6 cellular contexts compared by ENCODE assay signal in the genomic region with DNA sequence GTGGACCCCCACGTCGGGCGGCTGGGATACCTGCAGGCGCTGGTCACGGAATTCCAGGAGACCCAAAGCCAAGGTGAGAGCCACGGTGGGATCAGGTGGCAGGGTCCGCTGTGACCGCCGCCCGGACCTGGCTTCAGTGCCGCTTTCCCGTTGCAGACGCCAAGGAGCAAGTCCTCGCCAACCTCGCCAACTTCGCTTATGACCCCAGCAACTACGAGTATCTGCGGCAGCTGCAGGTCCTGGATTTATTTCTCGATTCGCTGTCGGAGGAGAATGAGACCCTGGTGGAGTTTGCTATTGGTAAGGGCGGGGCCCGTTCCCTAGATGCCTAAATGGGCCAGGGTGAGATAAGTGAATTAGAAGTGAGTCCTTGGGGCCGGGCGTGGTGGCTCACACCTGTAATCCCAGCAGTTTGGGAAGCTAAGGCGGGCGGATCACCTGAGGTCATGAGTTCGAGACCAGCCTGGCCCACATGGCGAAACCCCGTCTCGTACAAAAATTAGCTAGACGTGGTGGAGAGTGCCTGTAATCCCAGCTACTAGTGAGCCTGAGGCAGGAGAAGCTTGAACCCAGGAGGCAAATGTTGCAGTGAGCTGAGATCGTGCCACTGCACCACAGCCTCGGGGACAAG. TPM values are rescaled to one million over a fixed set of nuclear protein-coding genes. Genes with fewer than 3 reads are reported as not detected.
DNase-seq lines count a peak whose midpoint lies in the region; ATAC-seq lines count a peak whose summit lies in the region.

No MANE protein-coding gene starts in this region.

- DNase-seq in ELF-1 (ENCODE audit: low read depth, low spot score) (peak; percentile 40), T-helper 17 cell (no peak), islet precursor cell (peak; percentile 69), AG08395 (ENCODE audit: low spot score) (no peak), A172 (ENCODE audit: low spot score) (no peak)

- H3K36me3 Mint-ChIP-seq in T-helper 17 cell (ENCODE audit: low read depth), result peaks cover 4% of the 10 kb centered on the region

- H3K4me3 Mint-ChIP-seq in T-helper 17 cell, result peak overlapping the region; percentile 87

- ATAC-seq in T-helper 17 cell (no peak), HG03095 (IDR thresholded peaks at IDR 0.05; ENCODE audit: unreplicated experiment) (no peak)

- H3K4me1 Mint-ChIP-seq in T-helper 17 cell, result peaks cover 30% of the 10 kb centered on the region

- no peaks in the 10 kb centered on the region for H3K27me3 Mint-ChIP-seq in T-helper 17 cell

- H3K27ac Mint-ChIP-seq in T-helper 17 cell, result peak overlapping the region; percentile 82

- H3K9me3 ChIP-seq in T-helper 17 cell (ENCODE audit: control insufficient read depth, low read length, poor library complexity, severe bottlenecking), result no peaks in the 10 kb centered on the region

RNA-seq across cellular contexts. Expression of gene ARMC7, which starts 0.7 kb away (rescaled TPM):
- 1 to 10 TPM; 8.9 to 9.3 TPM for total RNA-seq in T-helper 17 cell
- total RNA-seq in A172 (2014; rRNA removed; shearing (Covaris generic)), result 3.2 and 6.0 TPM in 2 replicates

RNA-seq across cellular contexts. Expression of gene NT5C, which starts 21.1 kb away (rescaled TPM):
- total RNA-seq in T-helper 17 cell, result 10 to 100 TPM; 20.6 to 29.8 TPM
- 73.6 and 83.9 TPM in 2 replicates for total RNA-seq in A172 (2014; rRNA removed; shearing (Covaris generic))

RNA-seq across cellular contexts. Expression of gene SLC16A5, which starts 22.7 kb away (rescaled TPM):
- total RNA-seq in T-helper 17 cell, result 10 to 100 TPM; 11.7 to 14.9 TPM
- total RNA-seq in A172 (2014; rRNA removed; shearing (Covaris generic)), result 0.10 TPM in 1 of 2 replicates, not detected in the other

RNA-seq across cellular contexts. Expression of gene JPT1, which starts 43.9 kb away (rescaled TPM):
- total RNA-seq in T-helper 17 cell, result 10 to 100 TPM; 40.0 to 46.8 TPM
- total RNA-seq in A172 (2014; rRNA removed; shearing (Covaris generic)), result 626 and 687 TPM in 2 replicates

Comparison
In these comparisons a context has a peak if more than half of its experiments do, and no peak if none do; other contexts are left out.
1. DNase-seq: peak in ELF-1 (single experiment) and islet precursor cell (single experiment); none in T-helper 17 cell (0 of 3), AG08395 (single experiment) and A172 (single experiment).
2. RNA of gene SLC16A5, which starts 22.7 kb away (total RNA-seq): 11.7 to 14.9 TPM in T-helper 17 cell; 0.10 TPM in A172; every median in the first group is over 10 times any median in the second.